1 cellular context compared by ENCODE assay signal in genomic region chr14:61553730-61554641, GRCh38.
TF ChIP-seq lines count a peak whose summit lies in the region.

No MANE protein-coding gene starts in this region.

TF ChIP-seq in HepG2, 621 proteins besides CTCF, POLR2A, EP300 and RAD21 (continued from another document and continues in another):
- TF ChIP-seq SNAPC4 (CRISPR knock-in tag; IDR thresholded peaks at IDR 0.05) = no peak
- TF ChIP-seq ZNF652 (CRISPR knock-in tag; IDR thresholded peaks at IDR 0.05; ENCODE audit: borderline replicate concordance, low read depth) = peak; percentile 38; the same call in 1 of the 2 replicates
- no peak for TF ChIP-seq ZNF883 (CRISPR knock-in tag; IDR thresholded peaks at IDR 0.05; ENCODE audit: not compliant biosample characterization)
- peak; percentile 16; the same call in 1 of the 2 replicates for TF ChIP-seq TAF1 (CRISPR knock-in tag; IDR thresholded peaks at IDR 0.05)
- TF ChIP-seq ADNP (CRISPR knock-in tag; IDR thresholded peaks at IDR 0.05) = no peak
- TF ChIP-seq DMAP1 (CRISPR knock-in tag; IDR thresholded peaks at IDR 0.05) = peak; percentile 65; the same call in 1 of the 2 replicates
- TF ChIP-seq ZNF121 (CRISPR knock-in tag; IDR thresholded peaks at IDR 0.05) = no peak
- TF ChIP-seq ZNF614 (CRISPR knock-in tag; IDR thresholded peaks at IDR 0.05; ENCODE audit: borderline replicate concordance) = no peak; the same call in none of the 2 replicates
- TF ChIP-seq YEATS4 (CRISPR knock-in tag; IDR thresholded peaks at IDR 0.05; ENCODE audit: borderline replicate concordance) = no peak
- no peak for TF ChIP-seq ZNF136 (CRISPR knock-in tag; IDR thresholded peaks at IDR 0.05; ENCODE audit: low read depth)
- TF ChIP-seq NFATC3 (CRISPR knock-in tag; IDR thresholded peaks at IDR 0.05) = no peak
- no peak for TF ChIP-seq DR1 (CRISPR knock-in tag; IDR thresholded peaks at IDR 0.05)
- no peak for TF ChIP-seq KIAA2018 (CRISPR knock-in tag; IDR thresholded peaks at IDR 0.05; ENCODE audit: borderline replicate concordance)
- TF ChIP-seq ZNF350 (CRISPR knock-in tag; IDR thresholded peaks at IDR 0.05; ENCODE audit: borderline replicate concordance, low read depth) = peak; percentile 64
- TF ChIP-seq MNT (IDR thresholded peaks at IDR 0.05) = no peak
- TF ChIP-seq DBP (CRISPR knock-in tag; IDR thresholded peaks at IDR 0.05; ENCODE audit: not compliant biosample characterization) = no peak
- no peak for TF ChIP-seq ZNF33B (CRISPR knock-in tag; IDR thresholded peaks at IDR 0.05)
- TF ChIP-seq ZBTB7A (CRISPR knock-in tag; IDR thresholded peaks at IDR 0.05) = no peak; the same call in 1 of the 2 replicates
- TF ChIP-seq ZNF609 (CRISPR knock-in tag; IDR thresholded peaks at IDR 0.05; ENCODE audit: borderline replicate concordance) = peak; percentile 91
- peak; percentile 85 for TF ChIP-seq ZNF792 (CRISPR knock-in tag; IDR thresholded peaks at IDR 0.05)
- TF ChIP-seq ZFAT (CRISPR knock-in tag; conservative IDR thresholded peaks at IDR 0.05) = no peak
- TF ChIP-seq ZNF841 (CRISPR knock-in tag; IDR thresholded peaks at IDR 0.05; ENCODE audit: borderline replicate concordance) = no peak
- no peak for TF ChIP-seq SCMH1 (CRISPR knock-in tag; IDR thresholded peaks at IDR 0.05; ENCODE audit: borderline replicate concordance)
- TF ChIP-seq NFIB (CRISPR knock-in tag; IDR thresholded peaks at IDR 0.05; ENCODE audit: borderline replicate concordance) = no peak
- no peak for TF ChIP-seq GLMP (CRISPR knock-in tag; IDR thresholded peaks at IDR 0.05; ENCODE audit: borderline replicate concordance)
- peak; percentile 65 for TF ChIP-seq GATAD1 (CRISPR knock-in tag; IDR thresholded peaks at IDR 0.05)
- TF ChIP-seq AHR (CRISPR knock-in tag; IDR thresholded peaks at IDR 0.05) = no peak
- peak; percentile 75; the same call in 1 of the 2 replicates for TF ChIP-seq HNF4G (IDR thresholded peaks at IDR 0.05; ENCODE audit: borderline replicate concordance, low read depth, low read length)
- no peak for TF ChIP-seq HNF4G (CRISPR knock-in tag; IDR thresholded peaks at IDR 0.05; ENCODE audit: borderline replicate concordance, low read depth)
- no peak for TF ChIP-seq ZNF660 (CRISPR knock-in tag; IDR thresholded peaks at IDR 0.05; ENCODE audit: borderline replicate concordance, low read depth)
- TF ChIP-seq BATF2 (CRISPR knock-in tag; IDR thresholded peaks at IDR 0.05) = no peak
- TF ChIP-seq MTF1 (CRISPR knock-in tag; IDR thresholded peaks at IDR 0.05) = no peak
